ENCODE assay signal across 1 cellular context in the genomic region with DNA sequence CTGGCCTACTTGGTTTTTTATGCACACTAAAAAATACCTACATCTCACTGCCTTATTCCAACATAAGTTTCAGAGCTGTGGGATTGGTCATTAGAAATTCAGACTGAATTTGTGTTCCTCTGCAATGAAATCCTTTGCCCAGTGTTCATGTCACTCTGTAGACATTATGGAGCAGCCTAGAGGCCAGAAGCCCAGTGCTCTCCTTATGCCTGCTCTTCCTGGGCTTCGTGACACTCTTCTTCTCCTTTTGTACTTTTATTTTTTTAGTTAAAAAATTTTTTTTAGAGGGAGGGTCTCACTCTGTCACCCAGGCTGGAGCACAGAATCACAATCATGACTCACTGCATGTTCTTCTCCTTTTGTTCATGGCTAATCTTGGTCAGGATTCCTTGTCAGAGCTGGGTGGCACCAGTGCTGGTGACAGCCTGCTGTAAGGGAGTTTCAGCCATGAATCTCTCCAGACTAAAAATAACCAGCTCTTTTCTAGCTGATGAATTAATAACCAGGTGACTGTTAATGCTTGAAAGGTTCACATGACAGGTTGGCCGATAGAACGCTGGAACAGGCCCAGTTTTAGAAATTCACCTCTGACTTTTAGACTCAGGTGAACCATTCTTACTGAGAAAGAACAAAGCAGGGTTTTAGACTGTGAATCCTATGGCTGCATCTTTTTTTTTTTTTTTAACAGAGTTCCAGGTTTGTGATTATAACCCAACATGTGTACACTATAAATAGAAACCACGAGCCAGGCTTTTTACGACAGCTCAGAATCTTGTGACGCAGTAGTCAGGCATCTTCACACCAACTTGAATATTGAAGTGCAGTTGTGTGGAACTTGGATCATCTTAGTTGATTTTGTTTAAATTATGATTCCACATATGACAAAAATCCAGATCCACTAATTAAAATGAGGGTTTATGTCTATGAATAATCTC.
TF ChIP-seq lines count a peak whose summit lies in the region.

No MANE protein-coding gene starts in this region.

TF ChIP-seq in HepG2, 621 proteins besides CTCF, POLR2A, EP300 and RAD21:
- TF ChIP-seq, protein P1, sequence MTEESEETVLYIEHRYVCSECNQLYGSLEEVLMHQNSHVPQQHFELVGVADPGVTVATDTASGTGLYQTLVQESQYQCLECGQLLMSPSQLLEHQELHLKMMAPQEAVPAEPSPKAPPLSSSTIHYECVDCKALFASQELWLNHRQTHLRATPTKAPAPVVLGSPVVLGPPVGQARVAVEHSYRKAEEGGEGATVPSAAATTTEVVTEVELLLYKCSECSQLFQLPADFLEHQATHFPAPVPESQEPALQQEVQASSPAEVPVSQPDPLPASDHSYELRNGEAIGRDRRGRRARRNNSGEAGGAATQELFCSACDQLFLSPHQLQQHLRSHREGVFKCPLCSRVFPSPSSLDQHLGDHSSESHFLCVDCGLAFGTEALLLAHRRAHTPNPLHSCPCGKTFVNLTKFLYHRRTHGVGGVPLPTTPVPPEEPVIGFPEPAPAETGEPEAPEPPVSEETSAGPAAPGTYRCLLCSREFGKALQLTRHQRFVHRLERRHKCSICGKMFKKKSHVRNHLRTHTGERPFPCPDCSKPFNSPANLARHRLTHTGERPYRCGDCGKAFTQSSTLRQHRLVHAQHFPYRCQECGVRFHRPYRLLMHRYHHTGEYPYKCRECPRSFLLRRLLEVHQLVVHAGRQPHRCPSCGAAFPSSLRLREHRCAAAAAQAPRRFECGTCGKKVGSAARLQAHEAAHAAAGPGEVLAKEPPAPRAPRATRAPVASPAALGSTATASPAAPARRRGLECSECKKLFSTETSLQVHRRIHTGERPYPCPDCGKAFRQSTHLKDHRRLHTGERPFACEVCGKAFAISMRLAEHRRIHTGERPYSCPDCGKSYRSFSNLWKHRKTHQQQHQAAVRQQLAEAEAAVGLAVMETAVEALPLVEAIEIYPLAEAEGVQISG (CRISPR knock-in tag; IDR thresholded peaks at IDR 0.05): no peak
- TF ChIP-seq NRL (CRISPR knock-in tag; IDR thresholded peaks at IDR 0.05; ENCODE audit: borderline replicate concordance): no peak
- no peak for TF ChIP-seq ARHGAP35 (CRISPR knock-in tag; IDR thresholded peaks at IDR 0.05; ENCODE audit: borderline replicate concordance)
- TF ChIP-seq, protein P2, sequence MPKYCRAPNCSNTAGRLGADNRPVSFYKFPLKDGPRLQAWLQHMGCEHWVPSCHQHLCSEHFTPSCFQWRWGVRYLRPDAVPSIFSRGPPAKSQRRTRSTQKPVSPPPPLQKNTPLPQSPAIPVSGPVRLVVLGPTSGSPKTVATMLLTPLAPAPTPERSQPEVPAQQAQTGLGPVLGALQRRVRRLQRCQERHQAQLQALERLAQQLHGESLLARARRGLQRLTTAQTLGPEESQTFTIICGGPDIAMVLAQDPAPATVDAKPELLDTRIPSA (CRISPR knock-in tag; IDR thresholded peaks at IDR 0.05; ENCODE audit: borderline replicate concordance): no peak
- no peak for TF ChIP-seq REPIN1 (CRISPR knock-in tag; IDR thresholded peaks at IDR 0.05; ENCODE audit: borderline replicate concordance, low read depth)
- TF ChIP-seq KDM5A (IDR thresholded peaks at IDR 0.05; ENCODE audit: borderline replicate concordance, low read length): no peak
- no peak for TF ChIP-seq ZNF652 (CRISPR knock-in tag; IDR thresholded peaks at IDR 0.05; ENCODE audit: borderline replicate concordance, low read depth)
- TF ChIP-seq NR1H2 (CRISPR knock-in tag; IDR thresholded peaks at IDR 0.05; ENCODE audit: borderline replicate concordance, low read depth): no peak
- no peak for TF ChIP-seq NFE2L2 (IDR thresholded peaks at IDR 0.05; ENCODE audit: low read length)
- TF ChIP-seq ARID2 (CRISPR knock-in tag; IDR thresholded peaks at IDR 0.05; ENCODE audit: borderline replicate concordance): no peak
- TF ChIP-seq ZNF510 (CRISPR knock-in tag; IDR thresholded peaks at IDR 0.05; ENCODE audit: low read depth): no peak
- TF ChIP-seq, protein P3, sequence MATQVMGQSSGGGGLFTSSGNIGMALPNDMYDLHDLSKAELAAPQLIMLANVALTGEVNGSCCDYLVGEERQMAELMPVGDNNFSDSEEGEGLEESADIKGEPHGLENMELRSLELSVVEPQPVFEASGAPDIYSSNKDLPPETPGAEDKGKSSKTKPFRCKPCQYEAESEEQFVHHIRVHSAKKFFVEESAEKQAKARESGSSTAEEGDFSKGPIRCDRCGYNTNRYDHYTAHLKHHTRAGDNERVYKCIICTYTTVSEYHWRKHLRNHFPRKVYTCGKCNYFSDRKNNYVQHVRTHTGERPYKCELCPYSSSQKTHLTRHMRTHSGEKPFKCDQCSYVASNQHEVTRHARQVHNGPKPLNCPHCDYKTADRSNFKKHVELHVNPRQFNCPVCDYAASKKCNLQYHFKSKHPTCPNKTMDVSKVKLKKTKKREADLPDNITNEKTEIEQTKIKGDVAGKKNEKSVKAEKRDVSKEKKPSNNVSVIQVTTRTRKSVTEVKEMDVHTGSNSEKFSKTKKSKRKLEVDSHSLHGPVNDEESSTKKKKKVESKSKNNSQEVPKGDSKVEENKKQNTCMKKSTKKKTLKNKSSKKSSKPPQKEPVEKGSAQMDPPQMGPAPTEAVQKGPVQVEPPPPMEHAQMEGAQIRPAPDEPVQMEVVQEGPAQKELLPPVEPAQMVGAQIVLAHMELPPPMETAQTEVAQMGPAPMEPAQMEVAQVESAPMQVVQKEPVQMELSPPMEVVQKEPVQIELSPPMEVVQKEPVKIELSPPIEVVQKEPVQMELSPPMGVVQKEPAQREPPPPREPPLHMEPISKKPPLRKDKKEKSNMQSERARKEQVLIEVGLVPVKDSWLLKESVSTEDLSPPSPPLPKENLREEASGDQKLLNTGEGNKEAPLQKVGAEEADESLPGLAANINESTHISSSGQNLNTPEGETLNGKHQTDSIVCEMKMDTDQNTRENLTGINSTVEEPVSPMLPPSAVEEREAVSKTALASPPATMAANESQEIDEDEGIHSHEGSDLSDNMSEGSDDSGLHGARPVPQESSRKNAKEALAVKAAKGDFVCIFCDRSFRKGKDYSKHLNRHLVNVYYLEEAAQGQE (IDR thresholded peaks at IDR 0.05; ENCODE audit: borderline replicate concordance in 1 of 2, low read depth in 1 of 2, low read length in 2 of 2): no peak
- TF ChIP-seq, protein P4, sequence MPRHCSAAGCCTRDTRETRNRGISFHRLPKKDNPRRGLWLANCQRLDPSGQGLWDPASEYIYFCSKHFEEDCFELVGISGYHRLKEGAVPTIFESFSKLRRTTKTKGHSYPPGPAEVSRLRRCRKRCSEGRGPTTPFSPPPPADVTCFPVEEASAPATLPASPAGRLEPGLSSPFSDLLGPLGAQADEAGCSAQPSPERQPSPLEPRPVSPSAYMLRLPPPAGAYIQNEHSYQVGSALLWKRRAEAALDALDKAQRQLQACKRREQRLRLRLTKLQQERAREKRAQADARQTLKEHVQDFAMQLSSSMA (CRISPR knock-in tag; IDR thresholded peaks at IDR 0.05): no peak
- no peak for TF ChIP-seq ZNF17 (CRISPR knock-in tag; IDR thresholded peaks at IDR 0.05)
